ENCODE assay signal across 18 cellular contexts in the genomic region with DNA sequence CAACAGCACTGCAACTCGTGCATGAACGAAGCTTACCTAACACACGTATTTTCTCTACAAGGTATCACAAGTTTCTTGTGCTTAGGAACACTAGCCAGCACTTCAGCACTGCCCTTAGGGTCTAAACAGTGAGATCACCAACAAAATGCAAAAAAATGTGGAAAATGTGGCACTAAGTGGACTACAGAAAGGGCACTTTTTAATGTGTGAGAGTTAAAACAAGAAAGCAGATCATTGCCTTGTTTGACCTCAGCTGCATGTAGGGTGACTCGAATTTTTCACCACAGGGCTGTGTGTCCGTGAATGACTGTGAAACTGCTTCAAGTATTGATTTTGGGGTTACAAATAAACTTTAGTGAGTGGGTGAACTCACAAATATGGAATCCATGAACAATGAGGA.
"Had no signal": no experiment of that assay in that cellular context is flagged by ENCODE, and none has a peak within 500 bp of the region (broad histone marks: within the 10 kb centered on the region; RNA-seq: fewer than 3 reads in every experiment).

No MANE protein-coding gene starts in this region.

- H2AFZ ChIP-seq: hepatocyte had no signal

- H3K36me3 ChIP-seq: brain microvascular endothelial cell, thyroid gland, vagina had no signal

- H3K4me1 ChIP-seq: thyroid gland, vagina had no signal

- H3K4me2 ChIP-seq: hepatocyte had no signal

- H3K27me3 ChIP-seq: brain microvascular endothelial cell, hepatocyte, thyroid gland, vagina had no signal

- DNase-seq: activated CD4-positive, alpha-beta T cell treated with anti-CD3 and anti-CD28 coated beads, Interleukin-2, amount 10 ng/mL, durations not matched to agents 24 days and 14 days; activated CD8-positive, alpha-beta T cell treated with anti-CD3 and anti-CD28 coated beads for 36 hours; activated naive CD4-positive, alpha-beta T cell treated with anti-CD3 and anti-CD28 coated beads for 36 hours; activated T-cell treated with anti-CD3 and anti-CD28 coated beads, Interleukin-2, amount 50 U/mL, for 1 hour; anterior cingulate cortex; brain microvascular endothelial cell; midbrain; occipital lobe; posterior cingulate gyrus; stimulated activated CD4-positive, alpha-beta T cell treated with anti-CD3 and anti-CD28 coated beads, Interleukin-2, amount 100 ng/mL, for 24 hours; stimulated activated naive CD4-positive, alpha-beta T cell treated with Interleukin-2 at 50 U/mL for 16 hours; thyroid gland had no signal

- ATAC-seq: activated CD8-positive, alpha-beta T cell treated with anti-CD3 and anti-CD28 coated beads for 36 hours; activated T-helper 17 cell treated with anti-CD3 and anti-CD28 coated beads, Interleukin-2, amount 50 U/mL, for 72 hours; esophagus mucosa had no signal

- H3K9me3 ChIP-seq: thyroid gland, vagina had no signal

- H3K27ac ChIP-seq: brain microvascular endothelial cell, coronary artery, hepatocyte, thyroid gland, vagina had no signal

- H3K4me3 ChIP-seq: coronary artery, hepatocyte, lung, thyroid gland, vagina had no signal
